In the genomic region with DNA sequence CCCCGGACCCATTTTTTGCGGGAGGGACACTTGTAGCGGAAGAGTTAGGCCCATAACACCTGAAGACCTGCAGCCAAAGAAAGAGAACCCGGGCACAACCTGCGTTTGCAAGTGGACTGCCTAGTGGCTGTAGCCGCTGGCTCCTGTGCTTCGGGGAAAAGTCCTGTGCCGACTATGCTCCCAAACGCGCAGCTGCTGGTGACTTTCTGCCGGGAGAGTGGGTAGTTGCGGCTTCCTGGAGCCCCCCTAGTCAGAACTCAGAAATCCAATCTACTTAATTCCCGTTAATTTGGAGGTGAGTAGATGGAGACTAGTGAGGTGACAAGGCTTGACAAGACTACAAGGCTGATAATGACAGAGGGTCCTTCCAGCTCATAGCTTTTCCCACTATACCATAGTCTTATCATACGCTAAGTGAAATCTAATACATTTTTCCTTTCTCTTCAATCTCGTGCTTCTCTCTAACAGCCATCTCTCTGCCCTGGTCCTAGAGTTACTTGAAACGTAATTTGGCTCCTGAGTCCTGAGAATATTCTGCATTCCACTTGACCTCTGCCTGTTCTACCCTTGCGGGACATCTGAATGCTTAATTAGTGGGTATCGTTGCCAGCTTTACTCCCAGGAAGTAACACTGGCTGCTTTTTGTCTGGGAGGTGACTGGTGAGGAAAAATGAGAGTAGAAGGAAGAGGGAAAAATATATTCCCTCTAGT, we compare ENCODE assay signal across 1 cellular context.
TF ChIP-seq lines count a peak whose summit lies in the region.

No MANE protein-coding gene starts in this region.

TF ChIP-seq in HEK293, 187 proteins besides CTCF, POLR2A, EP300 and RAD21 (continued from another document):
- TF ChIP-seq, protein P1, sequence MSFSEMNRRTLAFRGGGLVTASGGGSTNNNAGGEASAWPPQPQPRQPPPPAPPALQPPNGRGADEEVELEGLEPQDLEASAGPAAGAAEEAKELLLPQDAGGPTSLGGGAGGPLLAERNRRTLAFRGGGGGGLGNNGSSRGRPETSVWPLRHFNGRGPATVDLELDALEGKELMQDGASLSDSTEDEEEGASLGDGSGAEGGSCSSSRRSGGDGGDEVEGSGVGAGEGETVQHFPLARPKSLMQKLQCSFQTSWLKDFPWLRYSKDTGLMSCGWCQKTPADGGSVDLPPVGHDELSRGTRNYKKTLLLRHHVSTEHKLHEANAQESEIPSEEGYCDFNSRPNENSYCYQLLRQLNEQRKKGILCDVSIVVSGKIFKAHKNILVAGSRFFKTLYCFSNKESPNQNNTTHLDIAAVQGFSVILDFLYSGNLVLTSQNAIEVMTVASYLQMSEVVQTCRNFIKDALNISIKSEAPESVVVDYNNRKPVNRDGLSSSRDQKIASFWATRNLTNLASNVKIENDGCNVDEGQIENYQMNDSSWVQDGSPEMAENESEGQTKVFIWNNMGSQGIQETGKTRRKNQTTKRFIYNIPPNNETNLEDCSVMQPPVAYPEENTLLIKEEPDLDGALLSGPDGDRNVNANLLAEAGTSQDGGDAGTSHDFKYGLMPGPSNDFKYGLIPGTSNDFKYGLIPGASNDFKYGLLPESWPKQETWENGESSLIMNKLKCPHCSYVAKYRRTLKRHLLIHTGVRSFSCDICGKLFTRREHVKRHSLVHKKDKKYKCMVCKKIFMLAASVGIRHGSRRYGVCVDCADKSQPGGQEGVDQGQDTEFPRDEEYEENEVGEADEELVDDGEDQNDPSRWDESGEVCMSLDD (tag by site-specific recombination; IDR thresholded peaks at IDR 0.05), result no peak; the same call in 1 of the 2 replicates
- TF ChIP-seq GLIS1 (tag by site-specific recombination; IDR thresholded peaks at IDR 0.05), result 0 out of 2 replicates have a peak, but pooled peaks have one; percentile 0
- TF ChIP-seq, protein P2, sequence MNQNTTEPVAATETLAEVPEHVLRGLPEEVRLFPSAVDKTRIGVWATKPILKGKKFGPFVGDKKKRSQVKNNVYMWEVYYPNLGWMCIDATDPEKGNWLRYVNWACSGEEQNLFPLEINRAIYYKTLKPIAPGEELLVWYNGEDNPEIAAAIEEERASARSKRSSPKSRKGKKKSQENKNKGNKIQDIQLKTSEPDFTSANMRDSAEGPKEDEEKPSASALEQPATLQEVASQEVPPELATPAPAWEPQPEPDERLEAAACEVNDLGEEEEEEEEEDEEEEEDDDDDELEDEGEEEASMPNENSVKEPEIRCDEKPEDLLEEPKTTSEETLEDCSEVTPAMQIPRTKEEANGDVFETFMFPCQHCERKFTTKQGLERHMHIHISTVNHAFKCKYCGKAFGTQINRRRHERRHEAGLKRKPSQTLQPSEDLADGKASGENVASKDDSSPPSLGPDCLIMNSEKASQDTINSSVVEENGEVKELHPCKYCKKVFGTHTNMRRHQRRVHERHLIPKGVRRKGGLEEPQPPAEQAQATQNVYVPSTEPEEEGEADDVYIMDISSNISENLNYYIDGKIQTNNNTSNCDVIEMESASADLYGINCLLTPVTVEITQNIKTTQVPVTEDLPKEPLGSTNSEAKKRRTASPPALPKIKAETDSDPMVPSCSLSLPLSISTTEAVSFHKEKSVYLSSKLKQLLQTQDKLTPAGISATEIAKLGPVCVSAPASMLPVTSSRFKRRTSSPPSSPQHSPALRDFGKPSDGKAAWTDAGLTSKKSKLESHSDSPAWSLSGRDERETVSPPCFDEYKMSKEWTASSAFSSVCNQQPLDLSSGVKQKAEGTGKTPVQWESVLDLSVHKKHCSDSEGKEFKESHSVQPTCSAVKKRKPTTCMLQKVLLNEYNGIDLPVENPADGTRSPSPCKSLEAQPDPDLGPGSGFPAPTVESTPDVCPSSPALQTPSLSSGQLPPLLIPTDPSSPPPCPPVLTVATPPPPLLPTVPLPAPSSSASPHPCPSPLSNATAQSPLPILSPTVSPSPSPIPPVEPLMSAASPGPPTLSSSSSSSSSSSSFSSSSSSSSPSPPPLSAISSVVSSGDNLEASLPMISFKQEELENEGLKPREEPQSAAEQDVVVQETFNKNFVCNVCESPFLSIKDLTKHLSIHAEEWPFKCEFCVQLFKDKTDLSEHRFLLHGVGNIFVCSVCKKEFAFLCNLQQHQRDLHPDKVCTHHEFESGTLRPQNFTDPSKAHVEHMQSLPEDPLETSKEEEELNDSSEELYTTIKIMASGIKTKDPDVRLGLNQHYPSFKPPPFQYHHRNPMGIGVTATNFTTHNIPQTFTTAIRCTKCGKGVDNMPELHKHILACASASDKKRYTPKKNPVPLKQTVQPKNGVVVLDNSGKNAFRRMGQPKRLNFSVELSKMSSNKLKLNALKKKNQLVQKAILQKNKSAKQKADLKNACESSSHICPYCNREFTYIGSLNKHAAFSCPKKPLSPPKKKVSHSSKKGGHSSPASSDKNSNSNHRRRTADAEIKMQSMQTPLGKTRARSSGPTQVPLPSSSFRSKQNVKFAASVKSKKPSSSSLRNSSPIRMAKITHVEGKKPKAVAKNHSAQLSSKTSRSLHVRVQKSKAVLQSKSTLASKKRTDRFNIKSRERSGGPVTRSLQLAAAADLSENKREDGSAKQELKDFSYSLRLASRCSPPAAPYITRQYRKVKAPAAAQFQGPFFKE (tag by site-specific recombination; IDR thresholded peaks at IDR 0.05; ENCODE audit: borderline replicate concordance), result no peak
- TF ChIP-seq ZBTB1 (tag by site-specific recombination; IDR thresholded peaks at IDR 0.05), result no peak
- TF ChIP-seq ZNF214 (tag by site-specific recombination; IDR thresholded peaks at IDR 0.05; ENCODE audit: borderline replicate concordance), result no peak
- TF ChIP-seq SP7 (tag by site-specific recombination; IDR thresholded peaks at IDR 0.05), result peak; percentile 82
- TF ChIP-seq ZNF311 (tag by site-specific recombination; IDR thresholded peaks at IDR 0.05; ENCODE audit: borderline replicate concordance), result no peak
- no peak for TF ChIP-seq ZBTB8A (tag by site-specific recombination; IDR thresholded peaks at IDR 0.05)
- TF ChIP-seq, protein P3, sequence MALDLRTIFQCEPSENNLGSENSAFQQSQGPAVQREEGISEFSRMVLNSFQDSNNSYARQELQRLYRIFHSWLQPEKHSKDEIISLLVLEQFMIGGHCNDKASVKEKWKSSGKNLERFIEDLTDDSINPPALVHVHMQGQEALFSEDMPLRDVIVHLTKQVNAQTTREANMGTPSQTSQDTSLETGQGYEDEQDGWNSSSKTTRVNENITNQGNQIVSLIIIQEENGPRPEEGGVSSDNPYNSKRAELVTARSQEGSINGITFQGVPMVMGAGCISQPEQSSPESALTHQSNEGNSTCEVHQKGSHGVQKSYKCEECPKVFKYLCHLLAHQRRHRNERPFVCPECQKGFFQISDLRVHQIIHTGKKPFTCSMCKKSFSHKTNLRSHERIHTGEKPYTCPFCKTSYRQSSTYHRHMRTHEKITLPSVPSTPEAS (tag by site-specific recombination; IDR thresholded peaks at IDR 0.05), result no peak
- TF ChIP-seq ZNF48 (tag by site-specific recombination; IDR thresholded peaks at IDR 0.05), result no peak
- TF ChIP-seq ZNF747 (tag by site-specific recombination; IDR thresholded peaks at IDR 0.05), result no peak
- TF ChIP-seq, protein P4, sequence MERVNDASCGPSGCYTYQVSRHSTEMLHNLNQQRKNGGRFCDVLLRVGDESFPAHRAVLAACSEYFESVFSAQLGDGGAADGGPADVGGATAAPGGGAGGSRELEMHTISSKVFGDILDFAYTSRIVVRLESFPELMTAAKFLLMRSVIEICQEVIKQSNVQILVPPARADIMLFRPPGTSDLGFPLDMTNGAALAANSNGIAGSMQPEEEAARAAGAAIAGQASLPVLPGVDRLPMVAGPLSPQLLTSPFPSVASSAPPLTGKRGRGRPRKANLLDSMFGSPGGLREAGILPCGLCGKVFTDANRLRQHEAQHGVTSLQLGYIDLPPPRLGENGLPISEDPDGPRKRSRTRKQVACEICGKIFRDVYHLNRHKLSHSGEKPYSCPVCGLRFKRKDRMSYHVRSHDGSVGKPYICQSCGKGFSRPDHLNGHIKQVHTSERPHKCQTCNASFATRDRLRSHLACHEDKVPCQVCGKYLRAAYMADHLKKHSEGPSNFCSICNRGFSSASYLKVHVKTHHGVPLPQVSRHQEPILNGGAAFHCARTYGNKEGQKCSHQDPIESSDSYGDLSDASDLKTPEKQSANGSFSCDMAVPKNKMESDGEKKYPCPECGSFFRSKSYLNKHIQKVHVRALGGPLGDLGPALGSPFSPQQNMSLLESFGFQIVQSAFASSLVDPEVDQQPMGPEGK (tag by site-specific recombination; IDR thresholded peaks at IDR 0.05), result no peak
- TF ChIP-seq PRDM1 (tag by site-specific recombination; IDR thresholded peaks at IDR 0.05), result peak; percentile 81
- TF ChIP-seq ZNF19 (tag by site-specific recombination; IDR thresholded peaks at IDR 0.05; ENCODE audit: low read depth), result no peak
- TF ChIP-seq ZNF514 (tag by site-specific recombination; IDR thresholded peaks at IDR 0.05), result no peak
- no peak for TF ChIP-seq ZXDB (tag by site-specific recombination; IDR thresholded peaks at IDR 0.05)
- TF ChIP-seq ZNF335 (tag by site-specific recombination; conservative IDR thresholded peaks at IDR 0.05), result 0 out of 2 replicates have a peak, but pooled peaks have one; percentile 12
- no peak for TF ChIP-seq ZNF600 (tag by site-specific recombination; IDR thresholded peaks at IDR 0.05)
- TF ChIP-seq BCL11B (tag by site-specific recombination; IDR thresholded peaks at IDR 0.05; ENCODE audit: low read depth), result 0 out of 2 replicates have a peak, but pooled peaks have one; percentile 42
- TF ChIP-seq ZNF626 (tag by site-specific recombination; IDR thresholded peaks at IDR 0.05), result no peak
